29 cellular contexts compared by ENCODE assay signal in genomic region chr6:11113038-11113437, GRCh38. TPM values are rescaled to one million over a fixed set of nuclear protein-coding genes. Genes with fewer than 3 reads are reported as not detected.
"Had no signal": no experiment of that assay in that cellular context is flagged by ENCODE, and none has a peak within 500 bp of the region (broad histone marks: within the 10 kb centered on the region; RNA-seq: fewer than 3 reads in every experiment).

No MANE protein-coding gene starts in this region.

- DNase-seq: activated CD4-positive, alpha-beta T cell treated with anti-CD3 and anti-CD28 coated beads, Interleukin-2, amount 10 ng/mL, durations not matched to agents 7 days and 5 days; activated CD4-positive, CD25-positive, alpha-beta regulatory T cell treated with anti-CD3 and anti-CD28 coated beads, Interleukin-2, amount 50 U/mL, for 72 hours; activated CD8-positive, alpha-beta memory T cell treated with anti-CD3 and anti-CD28 coated beads, Interleukin-2, amount 10 ng/mL, durations not matched to agents 7 days and 5 days; activated CD8-positive, alpha-beta T cell treated with anti-CD3 and anti-CD28 coated beads for 36 hours; activated gamma-delta T cell; activated naive CD4-positive, alpha-beta T cell treated with anti-CD3 and anti-CD28 coated beads, Interleukin-2, amount 50 U/mL, for 16 hours; activated naive CD8-positive, alpha-beta T cell treated with anti-CD3 and anti-CD28 coated beads, Interleukin-2, amount 50 U/mL, for 24 hours; activated T-cell treated with anti-CD3 and anti-CD28 coated beads for 4 hours; anterior cingulate cortex; body of pancreas; effector memory CD8-positive, alpha-beta T cell; heart right ventricle; kidney glomerular epithelial cell; left lung; naive thymus-derived CD4-positive, alpha-beta T cell; occipital lobe; small intestine; stimulated activated CD4-positive, alpha-beta T cell treated with anti-CD3 and anti-CD28 coated beads, Interleukin-2, amount 100 ng/mL, for 24 hours; stomach; T-cell; trophoblast cell; uterus had no signal

- H3K36me3 ChIP-seq: heart right ventricle, left lung, stomach, uterus had no signal

- H3K4me1 ChIP-seq: uterus had no signal

- ATAC-seq: activated CD8-positive, alpha-beta memory T cell treated with anti-CD3 and anti-CD28 coated beads, Interleukin-2, amount 10 ng/mL, durations not matched to agents 7 days and 5 days; activated CD8-positive, alpha-beta T cell treated with anti-CD3 and anti-CD28 coated beads for 36 hours; activated naive CD8-positive, alpha-beta T cell treated with anti-CD3 and anti-CD28 coated beads, Interleukin-2, amount 50 U/mL, for 24 hours; body of pancreas; effector memory CD8-positive, alpha-beta T cell; heart right ventricle; left lung; naive thymus-derived CD4-positive, alpha-beta T cell; sciatic nerve; stimulated activated memory B cell treated with anti-CD40 and anti-IgM and Interleukin-4, amounts not matched to agents 10 μg/mL and 1 μg/mL and 100 μg/mL, for 72 hours; T-cell had no signal

- H3K27ac ChIP-seq: body of pancreas, heart right ventricle, left lung, stomach, uterus had no signal

- H3K27me3 ChIP-seq: body of pancreas, heart right ventricle, left lung, stomach, uterus had no signal

- H3K4me3 ChIP-seq: body of pancreas, heart right ventricle, left lung, lung, stomach, uterus had no signal

- H3K9me3 ChIP-seq: body of pancreas, heart right ventricle, left lung, stomach, uterus had no signal

RNA-seq across cellular contexts. Expression of gene ERVFRD-1, which starts 1.5 kb away (rescaled TPM):
- total RNA-seq: activated CD4-positive, alpha-beta T cell treated with anti-CD3 and anti-CD28 coated beads, Interleukin-2, amount 10 ng/mL, durations not matched to agents 7 days and 5 days; activated CD8-positive, alpha-beta memory T cell treated with anti-CD3 and anti-CD28 coated beads, Interleukin-2, amount 10 ng/mL, durations not matched to agents 7 days and 5 days; activated CD8-positive, alpha-beta T cell treated with anti-CD3 and anti-CD28 coated beads for 36 hours; body of pancreas; cardiac septum; fibroblast of lung; neural crest cell; occipital lobe; temporal lobe had no signal
- polyA plus RNA-seq: fibroblast of lung had no signal
